In the genomic region with DNA sequence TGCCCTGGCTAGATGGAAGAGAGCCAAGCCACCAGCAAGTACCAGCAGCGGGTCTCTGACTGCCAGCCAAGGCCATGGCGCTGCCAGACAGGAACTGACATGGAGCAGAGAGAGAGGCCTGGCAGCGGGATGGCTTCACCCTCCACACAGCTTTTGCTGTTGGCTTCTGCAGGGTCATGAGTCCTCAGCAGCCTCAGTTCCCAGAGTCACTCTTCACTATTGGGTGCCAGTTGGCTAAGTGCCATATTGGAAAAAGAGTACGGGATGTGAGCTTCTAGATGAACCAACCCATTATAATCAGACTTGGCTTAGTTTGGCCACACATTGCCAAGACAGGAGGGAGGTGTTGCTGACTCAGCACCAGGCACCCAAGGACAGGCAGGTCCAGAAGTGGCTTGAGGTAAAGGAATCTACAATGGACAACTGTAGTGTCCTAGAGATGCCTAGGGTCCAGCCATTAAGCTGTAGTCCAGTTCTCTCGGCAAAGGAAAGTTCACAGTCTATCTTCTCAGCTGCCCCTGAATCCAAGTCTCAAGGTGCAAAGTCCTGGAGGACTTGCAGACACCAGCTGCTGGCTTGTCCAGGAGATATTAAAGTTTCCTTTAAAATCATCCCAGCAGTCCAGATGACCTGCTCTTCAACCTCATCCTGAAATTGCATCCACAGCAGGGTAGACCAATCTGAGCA, we compare ENCODE assay signal across 16 cellular contexts. TPM values are rescaled to one million over a fixed set of nuclear protein-coding genes. Genes with fewer than 3 reads are reported as not detected.
DNase-seq lines count a peak whose midpoint lies in the region; TF ChIP-seq lines count a peak whose summit lies in the region.
"Had no signal": no experiment of that assay in that cellular context is flagged by ENCODE, and none has a peak within 500 bp of the region (broad histone marks: within the 10 kb centered on the region; RNA-seq: fewer than 3 reads in every experiment).

No MANE protein-coding gene starts in this region.

- peaks cover 12% of the 10 kb centered on the region for H3K27me3 Mint-ChIP-seq in mesothelial cell of epicardium (ENCODE audit: low read depth)
- H3K27me3 Mint-ChIP-seq: activated naive CD4-positive, alpha-beta T cell treated with anti-CD3 and anti-CD28 coated beads, Interleukin-2, amount 50 U/mL, for 24 hours; dendritic cell treated with granulocyte-macrophage colony-stimulating factor and Interleukin-4, amounts not matched to agents 40 ng/mL and 50 ng/mL, for 4 days had no signal

- H3K4me3 Mint-ChIP-seq in mesothelial cell of epicardium, result no peak overlapping the region
- H3K4me3 Mint-ChIP-seq: activated CD8-positive, alpha-beta memory T cell treated with anti-CD3 and anti-CD28 coated beads, Interleukin-2, amount 10 ng/mL, durations not matched to agents 7 days and 5 days; activated naive CD4-positive, alpha-beta T cell treated with anti-CD3 and anti-CD28 coated beads, Interleukin-2, amount 50 U/mL, for 24 hours; dendritic cell treated with granulocyte-macrophage colony-stimulating factor and Interleukin-4, amounts not matched to agents 40 ng/mL and 50 ng/mL, for 4 days; type B pancreatic cell had no signal

- H3K9me3 ChIP-seq in liver (ENCODE audit: control insufficient read depth in 4 of 4, low read length in 3 of 4), result no peaks in the 10 kb centered on the region
- no peaks in the 10 kb centered on the region for H3K9me3 ChIP-seq in testis

- TF ChIP-seq CTCF in VCaP (conservative IDR thresholded peaks at IDR 0.05) (no peak), liver (IDR thresholded peaks at IDR 0.05; ENCODE audit: low read depth, low read length, missing input control) (no peak), testis (IDR thresholded peaks at IDR 0.05) (no peak), mesothelial cell of epicardium (IDR thresholded peaks at IDR 0.05; ENCODE audit: unreplicated experiment) (no peak)

- H3K36me3 ChIP-seq in liver (ENCODE audit: control insufficient read depth in 4 of 4, insufficient read depth in 3 of 4, low read depth in 1 of 4, low read length in 3 of 4) (no peaks in the 10 kb centered on the region), testis (ENCODE audit: low read depth, missing control alignments) (no peaks in the 10 kb centered on the region)

- TF ChIP-seq RAD21 in liver (IDR thresholded peaks at IDR 0.05), result peak in 1 of 2 donors; percentile 49

- H3K4me1 ChIP-seq in liver (ENCODE audit: control insufficient read depth in 4 of 4, insufficient read depth in 4 of 4, low read length in 3 of 4) (peaks cover 3 to 32% (median 18%) of the 10 kb centered on the region in 4 donors), testis (peaks cover 32% of the 10 kb centered on the region)

- H3K36me3 Mint-ChIP-seq in mesothelial cell of epicardium, result no peaks in the 10 kb centered on the region
- H3K36me3 Mint-ChIP-seq: activated CD8-positive, alpha-beta memory T cell treated with anti-CD3 and anti-CD28 coated beads, Interleukin-2, amount 10 ng/mL, durations not matched to agents 7 days and 5 days; activated naive CD4-positive, alpha-beta T cell treated with anti-CD3 and anti-CD28 coated beads, Interleukin-2, amount 50 U/mL, for 24 hours; type B pancreatic cell had no signal

- no peak overlapping the region for H3K27ac Mint-ChIP-seq in mesothelial cell of epicardium
- H3K27ac Mint-ChIP-seq: activated CD8-positive, alpha-beta memory T cell treated with anti-CD3 and anti-CD28 coated beads, Interleukin-2, amount 10 ng/mL, durations not matched to agents 7 days and 5 days; activated naive CD4-positive, alpha-beta T cell treated with anti-CD3 and anti-CD28 coated beads, Interleukin-2, amount 50 U/mL, for 24 hours; dendritic cell treated with granulocyte-macrophage colony-stimulating factor and Interleukin-4, amounts not matched to agents 40 ng/mL and 50 ng/mL, for 4 days; type B pancreatic cell had no signal

- no peak overlapping the region for H3K9ac ChIP-seq in liver (ENCODE audit: low read depth in 1 of 2, low read length in 2 of 2)

- 36% methylated on average over 5 of the region's 5 CpGs for WGBS in liver
- 60 to 78% methylated on average over 4 of the region's 5 CpGs for WGBS in testis, 2 donors

- H3K4me3 ChIP-seq in liver (ENCODE audit: low read depth in 1 of 3, low read length in 3 of 3) (no peak overlapping the region), testis (no peak overlapping the region)

- no peaks in the 10 kb centered on the region for H3K9me3 Mint-ChIP-seq in mesothelial cell of epicardium
- H3K9me3 Mint-ChIP-seq: activated naive CD4-positive, alpha-beta T cell treated with anti-CD3 and anti-CD28 coated beads, Interleukin-2, amount 50 U/mL, for 24 hours; dendritic cell treated with granulocyte-macrophage colony-stimulating factor and Interleukin-4, amounts not matched to agents 40 ng/mL and 50 ng/mL, for 4 days had no signal

- intact Hi-C loops in testis (cut with DNase I; ENCODE audit: low total_unique reads), result loop anchor here (5.0 kb wide), 1 partner anchor 137 kb away; no protein-coding TSS in a partner anchor

- H3K27ac ChIP-seq in VCaP (peak overlapping the region; percentile 85; the same call in 1 of the 2 replicates), liver (ENCODE audit: low read depth in 1 of 2, low read length in 2 of 2) (no peak overlapping the region), testis (no peak overlapping the region)

- peaks cover 6% of the 10 kb centered on the region for H3K4me1 Mint-ChIP-seq in mesothelial cell of epicardium

- DNase-seq in NCI-H1105 (lab: John Stamatoyannopoulos, UW), result peak; percentile 12
- DNase-seq in NCI-H1105 treated with DMSO at 0.1 percent for 48 hours (lab: John Stamatoyannopoulos, UW), result no peak
- peak; percentile 28 for DNase-seq in testis
- no peak for DNase-seq in NOMO-1 (lab: John Stamatoyannopoulos, UW; ENCODE audit: unreplicated experiment in 2 of 2)
- DNase-seq in mesothelial cell of epicardium (ENCODE audit: low spot score in 2 of 2, unreplicated experiment in 2 of 2), result no peak
- DNase-seq in Kasumi-1 (lab: John Stamatoyannopoulos, UW), result no peak
- DNase-seq: 8988T; activated CD8-positive, alpha-beta memory T cell treated with anti-CD3 and anti-CD28 coated beads, Interleukin-2, amount 10 ng/mL, durations not matched to agents 7 days and 5 days; NCI-H526; SHP77 treated with DMSO at 0.1 percent for 48 hours had no signal

- no peaks in the 10 kb centered on the region for H3K27me3 ChIP-seq in liver (ENCODE audit: control insufficient read depth in 4 of 4, insufficient read depth in 4 of 4, low read length in 3 of 4)
- H3K27me3 ChIP-seq in testis, result no peaks in the 10 kb centered on the region

- no peak for TF ChIP-seq POLR2A in testis (IDR thresholded peaks at IDR 0.05)

TF ChIP-seq in liver, 16 proteins besides CTCF, POLR2A, EP300 and RAD21:
- TF ChIP-seq TAF1 (conservative IDR thresholded peaks at IDR 0.05) (no peak), HNF4A (conservative IDR thresholded peaks at IDR 0.05) (peak in 1 of 2 donors; percentile 21), SP1 (IDR thresholded peaks at IDR 0.05) (peak; percentile 14), RXRA (IDR thresholded peaks at IDR 0.05) (peak in 1 of 2 donors; percentile 30), EGR1 (IDR thresholded peaks at IDR 0.05; ENCODE audit: low read depth in 2 of 2) (no peak)

RNA-seq across cellular contexts. Expression of a gene that starts 40.7 kb away (rescaled TPM):
- 1 to 10 TPM in 1 of 2 donors, under 1 TPM in 1; 0.59 to 1.1 TPM for total RNA-seq in liver
- 1 to 10 TPM in 1 of 2 donors, under 1 TPM in 1; 0.21 to 2.0 TPM for polyA plus RNA-seq in liver
- total RNA-seq in testis, result 1 to 10 TPM; 2.8 to 4.6 TPM
- 2.7 TPM for polyA plus RNA-seq in testis (ENCODE audit: insufficient read depth, low read depth, low replicate concordance)
- total RNA-seq in mesothelial cell of epicardium, result 0.25 TPM in 1 of 3 replicates, not detected in the others
- total RNA-seq: skeletal muscle tissue had no signal

Comparison
In these comparisons a context has a peak if more than half of its experiments do, and no peak if none do; other contexts are left out.
1. DNase-seq: peak in NCI-H1105 (single experiment) and testis (single experiment); none in NCI-H1105 treated with DMSO at 0.1 percent for 48 hours (single experiment), NOMO-1 (0 of 2), mesothelial cell of epicardium (0 of 2) and Kasumi-1 (0 of 2).